In the genomic region with DNA sequence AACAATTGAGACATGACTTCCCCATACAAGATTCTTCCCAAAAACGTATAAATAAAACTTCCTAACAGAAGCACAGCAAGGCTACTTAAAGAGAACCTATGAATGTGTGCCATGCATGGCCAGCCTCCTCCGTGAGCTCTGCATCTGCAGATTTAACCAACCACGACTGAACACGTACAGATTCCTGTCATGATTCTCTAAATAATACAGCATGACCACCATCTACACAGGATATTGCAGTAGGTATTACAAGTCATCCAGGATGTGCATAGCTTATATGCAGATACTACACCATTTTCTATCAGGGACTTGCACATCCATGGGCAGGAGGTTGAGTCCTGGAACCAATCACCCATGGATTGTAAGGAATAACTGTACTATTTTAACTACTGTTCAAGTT, we compare ENCODE assay signal across 2 cellular contexts.
TF ChIP-seq lines count a peak whose summit lies in the region.

No MANE protein-coding gene starts in this region.

TF ChIP-seq in A549, 52 proteins besides CTCF, POLR2A, EP300 and RAD21:
- TF ChIP-seq NFE2L2 (conservative IDR thresholded peaks at IDR 0.05; ENCODE audit: low read length) (no peak), FOSL2 (IDR thresholded peaks at IDR 0.05) (no peak), FOSL2 (CRISPR knock-in tag; IDR thresholded peaks at IDR 0.05) (no peak), ELK1 (IDR thresholded peaks at IDR 0.05; ENCODE audit: low read depth, low read length) (no peak), EHMT2 (IDR thresholded peaks at IDR 0.05; ENCODE audit: low read depth) (no peak), GATA3 (IDR thresholded peaks at IDR 0.05; ENCODE audit: borderline replicate concordance) (no peak), NR3C1 (IDR thresholded peaks at IDR 0.05) (no peak), MAX (IDR thresholded peaks at IDR 0.05) (no peak), MAZ (IDR thresholded peaks at IDR 0.05; ENCODE audit: borderline replicate concordance, low read depth, low read length) (no peak), MAFK (IDR thresholded peaks at IDR 0.05; ENCODE audit: partially characterized antibody) (no peak), CBX8 (IDR thresholded peaks at IDR 0.05) (no peak), ZC3H11A (IDR thresholded peaks at IDR 0.05) (no peak), BHLHE40 (IDR thresholded peaks at IDR 0.05; ENCODE audit: low read depth, low read length) (no peak), ZFP36 (IDR thresholded peaks at IDR 0.05; ENCODE audit: borderline replicate concordance, partially characterized antibody) (no peak), TFCP2L1 (CRISPR knock-in tag; IDR thresholded peaks at IDR 0.05) (no peak)
- TF ChIP-seq, protein P1, sequence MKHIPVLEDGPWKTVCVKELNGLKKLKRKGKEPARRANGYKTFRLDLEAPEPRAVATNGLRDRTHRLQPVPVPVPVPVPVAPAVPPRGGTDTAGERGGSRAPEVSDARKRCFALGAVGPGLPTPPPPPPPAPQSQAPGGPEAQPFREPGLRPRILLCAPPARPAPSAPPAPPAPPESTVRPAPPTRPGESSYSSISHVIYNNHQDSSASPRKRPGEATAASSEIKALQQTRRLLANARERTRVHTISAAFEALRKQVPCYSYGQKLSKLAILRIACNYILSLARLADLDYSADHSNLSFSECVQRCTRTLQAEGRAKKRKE (CRISPR knock-in tag; IDR thresholded peaks at IDR 0.05; ENCODE audit: low read depth): no peak
TF ChIP-seq in A549: peak in this region for 0.

TF ChIP-seq in GM12878, 131 proteins besides CTCF, POLR2A, EP300 and RAD21:
- no peak for TF ChIP-seq CUX1 (IDR thresholded peaks at IDR 0.05; ENCODE audit: insufficient replicate concordance, low read depth, low read length)
- no peak for TF ChIP-seq MEF2B (IDR thresholded peaks at IDR 0.05; ENCODE audit: partially characterized antibody, poor library complexity, severe bottlenecking)
- no peak for TF ChIP-seq NFIC (IDR thresholded peaks at IDR 0.05; ENCODE audit: low read depth, low read length)
- no peak for TF ChIP-seq KAT2A (conservative IDR thresholded peaks at IDR 0.05; ENCODE audit: control insufficient read depth, low read depth, low read length)
- TF ChIP-seq STAT1 (conservative IDR thresholded peaks at IDR 0.05): no peak
- no peak for TF ChIP-seq POLR2AphosphoS5 (IDR thresholded peaks at IDR 0.05; ENCODE audit: low read length)
- TF ChIP-seq, protein P2, sequence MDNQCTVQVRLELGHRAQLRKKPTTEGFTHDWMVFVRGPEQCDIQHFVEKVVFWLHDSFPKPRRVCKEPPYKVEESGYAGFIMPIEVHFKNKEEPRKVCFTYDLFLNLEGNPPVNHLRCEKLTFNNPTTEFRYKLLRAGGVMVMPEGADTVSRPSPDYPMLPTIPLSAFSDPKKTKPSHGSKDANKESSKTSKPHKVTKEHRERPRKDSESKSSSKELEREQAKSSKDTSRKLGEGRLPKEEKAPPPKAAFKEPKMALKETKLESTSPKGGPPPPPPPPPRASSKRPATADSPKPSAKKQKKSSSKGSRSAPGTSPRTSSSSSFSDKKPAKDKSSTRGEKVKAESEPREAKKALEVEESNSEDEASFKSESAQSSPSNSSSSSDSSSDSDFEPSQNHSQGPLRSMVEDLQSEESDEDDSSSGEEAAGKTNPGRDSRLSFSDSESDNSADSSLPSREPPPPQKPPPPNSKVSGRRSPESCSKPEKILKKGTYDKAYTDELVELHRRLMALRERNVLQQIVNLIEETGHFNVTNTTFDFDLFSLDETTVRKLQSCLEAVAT (IDR thresholded peaks at IDR 0.05): no peak
- TF ChIP-seq ZNF592 (IDR thresholded peaks at IDR 0.05): no peak
- no peak for TF ChIP-seq PAX5 (IDR thresholded peaks at IDR 0.05; ENCODE audit: borderline replicate concordance, low read depth, low read length)
- TF ChIP-seq CREB1 (IDR thresholded peaks at IDR 0.05; ENCODE audit: low read depth): no peak
- no peak for TF ChIP-seq KDM1A (IDR thresholded peaks at IDR 0.05; ENCODE audit: borderline replicate concordance)
- TF ChIP-seq STAT3 (IDR thresholded peaks at IDR 0.05; ENCODE audit: low read depth, low read length): no peak
- no peak for TF ChIP-seq MXI1 (IDR thresholded peaks at IDR 0.05; ENCODE audit: low read depth, low read length)
- TF ChIP-seq RFX5 (IDR thresholded peaks at IDR 0.05; ENCODE audit: low read depth, low read length): no peak
- TF ChIP-seq NRF1 (conservative IDR thresholded peaks at IDR 0.05; ENCODE audit: low read depth, low read length): no peak
- no peak for TF ChIP-seq PRDM15 (CRISPR knock-in tag; IDR thresholded peaks at IDR 0.05)
- no peak for TF ChIP-seq MTA3 (IDR thresholded peaks at IDR 0.05; ENCODE audit: borderline replicate concordance, low read length)
